18 cellular contexts compared by ENCODE assay signal in the genomic region with DNA sequence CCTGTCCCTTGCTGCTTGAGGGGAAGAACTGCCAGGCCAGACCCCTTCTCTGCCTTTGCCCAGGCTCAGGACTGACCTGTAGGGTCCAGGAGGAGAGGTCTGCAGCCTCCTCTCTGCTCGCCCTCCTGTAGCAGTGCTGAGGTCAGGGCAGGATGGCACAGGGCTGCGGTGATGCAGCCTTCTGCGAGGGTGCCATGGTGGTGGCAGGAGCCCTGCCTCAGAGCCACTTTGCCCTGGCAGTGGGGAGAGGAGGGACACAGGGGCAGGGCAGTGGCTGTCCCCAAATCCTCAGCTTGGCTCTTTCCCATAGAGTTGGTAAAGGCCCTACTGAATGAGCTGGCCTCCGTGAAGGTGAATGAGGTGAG. TPM values are rescaled to one million over a fixed set of nuclear protein-coding genes. Genes with fewer than 3 reads are reported as not detected.
A peak's percentile ranks its signal among the peaks of the same experiment; 100 is the strongest.
DNase-seq lines count a peak whose midpoint lies in the region; ATAC-seq and TF ChIP-seq lines count a peak whose summit lies in the region.
"Had no signal": no experiment of that assay in that cellular context is flagged by ENCODE, and none has a peak within 500 bp of the region (broad histone marks: within the 10 kb centered on the region; RNA-seq: fewer than 3 reads in every experiment).

No MANE protein-coding gene starts in this region.

- BruUV-seq in Calu3 (replicated peaks; lab: Mats Ljungman, UMichigan): no TSS peak

- no peaks in the 10 kb centered on the region for H3K9me3 ChIP-seq in RWPE2 (ENCODE audit: severe bottlenecking)
- no peaks in the 10 kb centered on the region for H3K9me3 ChIP-seq in BE2C

- H3K36me3 Mint-ChIP-seq in Calu3 (ENCODE audit: insufficient read depth, unreplicated experiment): peaks cover 17% of the 10 kb centered on the region
- H3K36me3 Mint-ChIP-seq: activated naive CD8-positive, alpha-beta T cell had no signal

- H3K4me1 ChIP-seq in RWPE2 (ENCODE audit: insufficient read depth, poor library complexity, severe bottlenecking) (peaks cover 40% of the 10 kb centered on the region), BE2C (no peaks in the 10 kb centered on the region)

- peak overlapping the region; percentile 25 for H3K4me3 ChIP-seq in RWPE2 (ENCODE audit: severe bottlenecking)
- H3K4me3 ChIP-seq in BE2C (ENCODE audit: low read depth, low read length): no peak overlapping the region
- H3K4me3 ChIP-seq: lung had no signal

- DNase-seq in Calu3 (no peak), RWPE2 (ENCODE audit: low spot score) (peak; percentile 40), left colon (peak in 1 of 2 donors; percentile 23), posterior vena cava (ENCODE audit: low spot score) (peak; percentile 53), SW480 (ENCODE audit: low spot score) (no peak), BE2C (no peak)
- DNase-seq in activated CD4-positive, alpha-beta T cell treated with anti-CD3 and anti-CD28 coated beads, Interleukin-2, amount 50 U/mL, for 1 hour: no peak
- DNase-seq: DMS 273 treated with DMSO at 0.1 percent for 48 hours; effector CD8-positive, alpha-beta T cell; NCI-H2081 treated with DMSO at 0.1 percent for 48 hours; NCI-H774; RPMI8226 had no signal

- H3K36me3 ChIP-seq in RWPE2 (ENCODE audit: low read depth) (peaks cover 15% of the 10 kb centered on the region; the same call in 1 of the 2 replicates), BE2C (no peaks in the 10 kb centered on the region)

- peaks cover 1% of the 10 kb centered on the region for H3K9me3 Mint-ChIP-seq in Calu3 (ENCODE audit: low read depth, unreplicated experiment)
- H3K9me3 Mint-ChIP-seq: stimulated activated naive CD8-positive, alpha-beta T cell treated with anti-CD3 and anti-CD28 coated beads, Interleukin-15, Interleukin-2, amounts not matched to agents 100 ng/mL and 50 ng/mL, for 24 hours had no signal

- intact Hi-C loops in Calu3 (cut with micrococcal nuclease; ENCODE audit: unreplicated experiment) (loop anchor here (2.0 kb wide), 1 partner anchor 68 kb away; the partner anchor contains the start of gene ZNF892), left colon (cut with DNase I, micrococcal nuclease) (no loop called here), posterior vena cava (cut with DNase I) (no loop called here)

- H3K27ac Mint-ChIP-seq in Calu3 (ENCODE audit: unreplicated experiment): peak overlapping the region; percentile 85
- H3K27ac Mint-ChIP-seq: activated naive CD8-positive, alpha-beta T cell; stimulated activated naive CD8-positive, alpha-beta T cell treated with anti-CD3 and anti-CD28 coated beads, Interleukin-15, Interleukin-2, amounts not matched to agents 100 ng/mL and 50 ng/mL, for 24 hours had no signal

- peaks cover 16% of the 10 kb centered on the region for H3K4me1 Mint-ChIP-seq in Calu3 (ENCODE audit: low read depth, unreplicated experiment)

- H3K27ac ChIP-seq in RWPE2 (ENCODE audit: poor library complexity, severe bottlenecking): peak overlapping the region; percentile 75

- TF ChIP-seq CTCF in Calu3 (IDR thresholded peaks at IDR 0.05; ENCODE audit: unreplicated experiment) (no peak), RWPE2 (IDR thresholded peaks at IDR 0.05; ENCODE audit: poor library complexity, severe bottlenecking) (no peak), BE2C (IDR thresholded peaks at IDR 0.05; ENCODE audit: low read depth, low read length) (no peak)

- H3K27me3 Mint-ChIP-seq in Calu3 (ENCODE audit: unreplicated experiment): no peaks in the 10 kb centered on the region
- H3K27me3 Mint-ChIP-seq: activated naive CD8-positive, alpha-beta T cell; stimulated activated naive CD8-positive, alpha-beta T cell treated with anti-CD3 and anti-CD28 coated beads, Interleukin-15, Interleukin-2, amounts not matched to agents 100 ng/mL and 50 ng/mL, for 24 hours had no signal

- peak overlapping the region; percentile 77 for H3K4me3 Mint-ChIP-seq in Calu3 (ENCODE audit: low read depth, unreplicated experiment)
- H3K4me3 Mint-ChIP-seq: activated naive CD8-positive, alpha-beta T cell; stimulated activated naive CD8-positive, alpha-beta T cell treated with anti-CD3 and anti-CD28 coated beads, Interleukin-15, Interleukin-2, amounts not matched to agents 100 ng/mL and 50 ng/mL, for 24 hours had no signal

- CTCF ChIA-PET in Calu3 (lab: Charles Lee): no interaction called here

- ATAC-seq in RWPE2 (ENCODE audit: low read depth) (peak; percentile 1; the same call in 1 of the 3 replicates), left colon (peak; percentile 23), HG02840 (IDR thresholded peaks at IDR 0.05; ENCODE audit: low FRiP score, unreplicated experiment) (no peak)
- ATAC-seq: activated CD4-positive, CD25-positive, alpha-beta regulatory T cell treated with anti-CD3 and anti-CD28 coated beads, Interleukin-2, amount 50 U/mL, for 24 hours had no signal

- H3K27me3 ChIP-seq in RWPE2 (ENCODE audit: insufficient read depth, poor library complexity, severe bottlenecking) (no peaks in the 10 kb centered on the region), BE2C (no peaks in the 10 kb centered on the region)

RNA-seq across cellular contexts. Expression of gene PROM2, which starts 0.9 kb away (rescaled TPM):
- total RNA-seq in Calu3 (2022) (24.7 and 29.9 TPM in 2 replicates), left colon (10 to 100 TPM; 32.9 to 39.9 TPM), posterior vena cava (1 to 10 TPM in 1 of 2 donors, under 1 TPM in 1; 0.28 to 2.2 TPM)
- polyA plus RNA-seq in BE2C (2012; ENCODE audit: insufficient read depth, insufficient read length, low read depth): 4.6 TPM

RNA-seq across cellular contexts. Expression of gene KCNIP3, which starts 22.0 kb away (rescaled TPM):
- total RNA-seq in Calu3 (2022): 1.1 and 2.1 TPM in 2 replicates
- total RNA-seq in left colon: 1 to 10 TPM; 3.0 to 4.7 TPM
- total RNA-seq in posterior vena cava: 10 to 100 TPM; 10.5 to 17.9 TPM
- polyA plus RNA-seq in BE2C (2012; ENCODE audit: insufficient read depth, insufficient read length, low read depth): not detected
- total RNA-seq: T-helper 1 cell treated with Interleukin-12 subunit alpha and Interleukin-12 subunit beta and Interleukin-4 antibody, amounts not matched to agents 30 ng/mL and 1 ng/mL, for 36 hours had no signal

Comparison
In these comparisons a context has a peak if more than half of its experiments do, and no peak if none do; other contexts are left out.
1. DNase-seq: peak in RWPE2 (single experiment) and posterior vena cava (single experiment); none in Calu3 (single experiment), SW480 (single experiment), activated CD4-positive, alpha-beta T cell treated with anti-CD3 and anti-CD28 coated beads, Interleukin-2, amount 50 U/mL, for 1 hour (single experiment) and BE2C (single experiment).